ENCODE assay signal across 1 cellular context in genomic region chr12:110107369-110108281, GRCh38.
TF ChIP-seq lines count a peak whose summit lies in the region.

No MANE protein-coding gene starts in this region.

TF ChIP-seq in WTC11, 78 proteins besides CTCF, POLR2A, EP300 and RAD21 (continued from another document):
- TF ChIP-seq AFF4 (CRISPR knock-in tag; IDR thresholded peaks at IDR 0.05; ENCODE audit: borderline replicate concordance) (no peak), RELA (CRISPR knock-in tag; IDR thresholded peaks at IDR 0.05; ENCODE audit: borderline replicate concordance) (no peak), CDX4 (CRISPR knock-in tag; IDR thresholded peaks at IDR 0.05; ENCODE audit: borderline replicate concordance) (no peak), PREB (CRISPR knock-in tag; IDR thresholded peaks at IDR 0.05; ENCODE audit: borderline replicate concordance) (no peak), JUN (CRISPR knock-in tag; IDR thresholded peaks at IDR 0.05) (no peak), RORB (CRISPR knock-in tag; IDR thresholded peaks at IDR 0.05) (no peak), ZNF532 (CRISPR knock-in tag; IDR thresholded peaks at IDR 0.05; ENCODE audit: borderline replicate concordance) (no peak), HMGA2 (CRISPR knock-in tag; IDR thresholded peaks at IDR 0.05) (no peak), SMAD4 (CRISPR knock-in tag; IDR thresholded peaks at IDR 0.05) (no peak), ETV6 (CRISPR knock-in tag; IDR thresholded peaks at IDR 0.05) (no peak), AR (CRISPR knock-in tag; IDR thresholded peaks at IDR 0.05) (no peak), ZSCAN18 (CRISPR knock-in tag; IDR thresholded peaks at IDR 0.05) (no peak), SP1 (CRISPR knock-in tag; conservative IDR thresholded peaks at IDR 0.05) (no peak), FOXK1 (CRISPR knock-in tag; IDR thresholded peaks at IDR 0.05) (no peak), ZNF425 (CRISPR knock-in tag; conservative IDR thresholded peaks at IDR 0.05) (no peak), ZNF281 (CRISPR knock-in tag; IDR thresholded peaks at IDR 0.05) (no peak)
